Comparison of ENCODE assay signal across 1 cellular context in the genomic region with DNA sequence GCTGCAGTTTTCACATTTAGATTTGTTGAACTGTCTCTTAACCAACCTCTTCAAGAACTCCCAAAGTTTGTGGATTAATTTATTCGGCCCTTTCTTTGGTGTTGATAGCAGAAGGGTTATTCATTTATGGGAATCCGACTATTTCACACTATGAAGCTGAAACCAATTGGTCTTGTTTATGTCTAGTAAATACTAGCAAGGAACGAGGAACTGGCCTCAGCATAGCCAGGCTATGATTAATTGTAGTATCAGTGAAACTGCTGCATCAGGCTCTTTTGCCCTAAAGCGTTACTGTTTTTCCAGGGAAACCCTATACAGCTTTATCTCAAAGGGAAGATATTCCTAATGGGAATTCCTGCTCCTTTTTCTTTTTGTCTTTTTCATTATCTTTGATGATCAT.
TF ChIP-seq lines count a peak whose summit lies in the region.

No MANE protein-coding gene starts in this region.

TF ChIP-seq in WTC11, 78 proteins besides CTCF, POLR2A, EP300 and RAD21 (continued from another document):
- TF ChIP-seq, protein P1, sequence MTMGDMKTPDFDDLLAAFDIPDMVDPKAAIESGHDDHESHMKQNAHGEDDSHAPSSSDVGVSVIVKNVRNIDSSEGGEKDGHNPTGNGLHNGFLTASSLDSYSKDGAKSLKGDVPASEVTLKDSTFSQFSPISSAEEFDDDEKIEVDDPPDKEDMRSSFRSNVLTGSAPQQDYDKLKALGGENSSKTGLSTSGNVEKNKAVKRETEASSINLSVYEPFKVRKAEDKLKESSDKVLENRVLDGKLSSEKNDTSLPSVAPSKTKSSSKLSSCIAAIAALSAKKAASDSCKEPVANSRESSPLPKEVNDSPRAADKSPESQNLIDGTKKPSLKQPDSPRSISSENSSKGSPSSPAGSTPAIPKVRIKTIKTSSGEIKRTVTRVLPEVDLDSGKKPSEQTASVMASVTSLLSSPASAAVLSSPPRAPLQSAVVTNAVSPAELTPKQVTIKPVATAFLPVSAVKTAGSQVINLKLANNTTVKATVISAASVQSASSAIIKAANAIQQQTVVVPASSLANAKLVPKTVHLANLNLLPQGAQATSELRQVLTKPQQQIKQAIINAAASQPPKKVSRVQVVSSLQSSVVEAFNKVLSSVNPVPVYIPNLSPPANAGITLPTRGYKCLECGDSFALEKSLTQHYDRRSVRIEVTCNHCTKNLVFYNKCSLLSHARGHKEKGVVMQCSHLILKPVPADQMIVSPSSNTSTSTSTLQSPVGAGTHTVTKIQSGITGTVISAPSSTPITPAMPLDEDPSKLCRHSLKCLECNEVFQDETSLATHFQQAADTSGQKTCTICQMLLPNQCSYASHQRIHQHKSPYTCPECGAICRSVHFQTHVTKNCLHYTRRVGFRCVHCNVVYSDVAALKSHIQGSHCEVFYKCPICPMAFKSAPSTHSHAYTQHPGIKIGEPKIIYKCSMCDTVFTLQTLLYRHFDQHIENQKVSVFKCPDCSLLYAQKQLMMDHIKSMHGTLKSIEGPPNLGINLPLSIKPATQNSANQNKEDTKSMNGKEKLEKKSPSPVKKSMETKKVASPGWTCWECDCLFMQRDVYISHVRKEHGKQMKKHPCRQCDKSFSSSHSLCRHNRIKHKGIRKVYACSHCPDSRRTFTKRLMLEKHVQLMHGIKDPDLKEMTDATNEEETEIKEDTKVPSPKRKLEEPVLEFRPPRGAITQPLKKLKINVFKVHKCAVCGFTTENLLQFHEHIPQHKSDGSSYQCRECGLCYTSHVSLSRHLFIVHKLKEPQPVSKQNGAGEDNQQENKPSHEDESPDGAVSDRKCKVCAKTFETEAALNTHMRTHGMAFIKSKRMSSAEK (CRISPR knock-in tag; IDR thresholded peaks at IDR 0.05; ENCODE audit: borderline replicate concordance) = no peak
- TF ChIP-seq, protein P2, sequence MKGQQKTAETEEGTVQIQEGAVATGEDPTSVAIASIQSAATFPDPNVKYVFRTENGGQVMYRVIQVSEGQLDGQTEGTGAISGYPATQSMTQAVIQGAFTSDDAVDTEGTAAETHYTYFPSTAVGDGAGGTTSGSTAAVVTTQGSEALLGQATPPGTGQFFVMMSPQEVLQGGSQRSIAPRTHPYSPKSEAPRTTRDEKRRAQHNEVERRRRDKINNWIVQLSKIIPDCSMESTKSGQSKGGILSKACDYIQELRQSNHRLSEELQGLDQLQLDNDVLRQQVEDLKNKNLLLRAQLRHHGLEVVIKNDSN (CRISPR knock-in tag; IDR thresholded peaks at IDR 0.05) = no peak
